7 cellular contexts compared by ENCODE assay signal in the genomic region with DNA sequence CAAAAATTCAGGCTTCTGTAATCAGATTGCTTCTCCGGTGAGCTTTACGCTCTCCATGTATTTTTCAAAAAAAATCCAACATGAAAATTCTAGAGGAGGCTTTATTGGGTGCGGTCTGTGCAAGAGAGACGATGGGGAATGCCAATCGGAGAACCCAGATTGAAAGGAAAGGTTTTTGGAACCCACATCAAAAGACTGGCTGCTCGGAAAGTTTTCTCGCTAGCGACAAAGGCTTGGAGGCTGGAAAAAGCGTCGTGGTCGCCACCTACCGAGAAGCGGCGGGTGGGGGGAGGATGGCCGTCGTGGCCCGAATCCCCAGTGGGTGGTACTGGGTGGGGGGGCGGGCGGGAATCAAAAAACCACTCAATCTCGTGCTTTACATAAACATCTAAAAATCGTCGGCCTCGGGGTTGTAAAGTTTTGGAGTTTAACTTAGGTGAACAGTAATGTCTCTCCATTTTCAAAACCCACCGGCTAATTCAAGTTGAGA. TPM values are rescaled to one million over a fixed set of nuclear protein-coding genes. Genes with fewer than 3 reads are reported as not detected.
DNase-seq lines count a peak whose midpoint lies in the region; ATAC-seq, FAIRE-seq and TF ChIP-seq lines count a peak whose summit lies in the region.

No MANE protein-coding gene starts in this region.

- no peak for TF ChIP-seq POLR2A in H1 (IDR thresholded peaks at IDR 0.05; ENCODE audit: control extremely low read depth in 1 of 2, low read depth in 2 of 2, low read length in 2 of 2)

- in situ Hi-C loops in GM13977 (cut with MboI; ENCODE audit: low pct_unique_long_range_greater_than_20kb, low sequenced_read_pairs, unreplicated experiment), result no loop called here

- no peak overlapping the region for H2AFZ ChIP-seq in H1 (ENCODE audit: low read length)

- peaks cover 0 to 6% (median 0%) of the 10 kb centered on the region in 4 experiments; a peak in 1 of 8 replicates for H3K36me3 ChIP-seq in H1 (ENCODE audit: control insufficient read depth in 2 of 4, insufficient read depth in 4 of 4, low read length in 3 of 4)

- H4K20me1 ChIP-seq in H1 (replicated peaks in 1 of 2; ENCODE audit: control insufficient read depth in 1 of 2, insufficient read depth in 2 of 2, low read length in 2 of 2), result no peaks in the 10 kb centered on the region

- CTCF ChIA-PET in H1 (lab: Charles Lee; ENCODE audit: partially characterized antibody), result interaction anchor here (0.9 to 1.3 kb wide), 2 partner anchors 68 to 250 kb away, joined by 4 read pairs; no protein-coding TSS in a partner anchor

- H3K18ac ChIP-seq in H1 (ENCODE audit: extremely low read depth, low read length), result peak overlapping the region; percentile 85

- peak in 1 of 2 experiments; percentile 9; a peak in 1 of 4 replicates for TF ChIP-seq RAD21 in H1 (IDR thresholded peaks at IDR 0.05 in 1 of 2, conservative IDR thresholded peaks at IDR 0.05 in 1 of 2; ENCODE audit: low read depth in 2 of 2, low read length in 2 of 2)

- H2AK5ac ChIP-seq in H1 (ENCODE audit: low read depth, low read length), result no peak overlapping the region

- TF ChIP-seq CTCF in GM13977 (IDR thresholded peaks at IDR 0.05; ENCODE audit: extremely low read depth, insufficient read depth, missing control alignments) (peak; percentile 51), H1 (IDR thresholded peaks at IDR 0.05; ENCODE audit: control extremely low read depth in 1 of 3, insufficient read depth in 1 of 3, low read depth in 1 of 3, low read length in 3 of 3) (no peak)

- peak overlapping the region; percentile 99 for H2BK5ac ChIP-seq in H1 (ENCODE audit: low read depth, low read length)

- peak overlapping the region; percentile 75 for H2BK120ac ChIP-seq in H1 (replicated peaks; ENCODE audit: low read depth, low read length)

- no peak overlapping the region for H4K91ac ChIP-seq in H1 (replicated peaks; ENCODE audit: insufficient read length, low read length)

- DNase-seq in GM13977 (ENCODE audit: low spot score) (peak; percentile 36), NCI-H345 treated with DMSO at 0.1 percent for 48 hours (lab: John Stamatoyannopoulos, UW; ENCODE audit: unreplicated experiment) (peak; percentile 55), H1 (ENCODE audit: low read depth in 1 of 2, low spot score in 2 of 2) (no peak), middle frontal gyrus (ENCODE audit: extremely low spot score, low spot score) (peak; percentile 33)
- DNase-seq in activated CD8-positive, alpha-beta memory T cell treated with anti-CD3 and anti-CD28 coated beads for 24 hours, result peak; percentile 82
- DNase-seq in stimulated activated CD8-positive, alpha-beta memory T cell treated with anti-CD3 and anti-CD28 coated beads, Interleukin-4, amount 100 ng/mL, for 24 hours (ENCODE audit: low read depth), result peak; percentile 45

- H3K27me3 ChIP-seq in H1 (replicated peaks in 1 of 4; ENCODE audit: control insufficient read depth in 3 of 4, extremely low read depth in 1 of 4, insufficient read depth in 3 of 4, low read length in 3 of 4), result no peaks in the 10 kb centered on the region

- H3K4me1 ChIP-seq in H1 (replicated peaks in 1 of 4; ENCODE audit: control insufficient read depth in 3 of 4, insufficient read depth in 4 of 4, low read length in 3 of 4), result peaks cover 7 to 21% (median 11%) of the 10 kb centered on the region in 4 experiments

- TF ChIP-seq EP300 in H1 (IDR thresholded peaks at IDR 0.05; ENCODE audit: borderline replicate concordance in 1 of 2, low read depth in 2 of 2, low read length in 2 of 2), result no peak

- peak overlapping the region; percentile 30 to 97 (median 82) for H3K4me3 ChIP-seq in H1 (ENCODE audit: extremely low read depth in 1 of 4, insufficient read depth in 2 of 4, low read depth in 3 of 4, low read length in 4 of 4)

- no peak overlapping the region for H2BK20ac ChIP-seq in H1 (ENCODE audit: low read length)

- POLR2A ChIA-PET in H1 (lab: Charles Lee; ENCODE audit: partially characterized antibody), result interaction anchor here (0.7 to 4.0 kb wide), 19 partner anchors 9 to 449 kb away, joined by 3 to 25 read pairs (median 5); no protein-coding TSS in a partner anchor

- peak overlapping the region; percentile 98 for H3K27ac ChIP-seq in H1 (ENCODE audit: low read depth, low read length)

- no peak overlapping the region for H3K23ac ChIP-seq in H1 (ENCODE audit: insufficient read length)

- no peak for FAIRE-seq in H1 (lab: Jason Lieb, UNC)

- no peak overlapping the region for H4K8ac ChIP-seq in H1 (ENCODE audit: extremely low read depth, insufficient read depth, low read length)

- H3K79me1 ChIP-seq in H1 (ENCODE audit: low read depth, low read length), result no peaks in the 10 kb centered on the region

- H3K79me2 ChIP-seq in H1 (ENCODE audit: control insufficient read depth in 1 of 2, insufficient read depth in 2 of 2, low read length in 2 of 2), result peaks cover 0 to 21% of the 10 kb centered on the region in 2 experiments; a peak in 2 of 4 replicates

- H3K56ac ChIP-seq in H1 (replicated peaks; ENCODE audit: insufficient read length, low read depth, low read length), result peak overlapping the region; percentile 97

- H2BK15ac ChIP-seq in H1 (ENCODE audit: low read length), result no peak overlapping the region

- peak overlapping the region; percentile 65 to 96 for H3K4me2 ChIP-seq in H1 (ENCODE audit: insufficient read depth in 1 of 2, low read depth in 2 of 2, low read length in 2 of 2)

- H2BK12ac ChIP-seq in H1 (ENCODE audit: low read depth, low read length), result peak overlapping the region; percentile 85; the same call in 1 of the 2 replicates

- H3K23me2 ChIP-seq in H1 (ENCODE audit: low read depth, low read length), result peaks cover 19% of the 10 kb centered on the region; the same call in 1 of the 2 replicates

- WGBS in H1 (ENCODE audit: extremely low coverage in 1 of 2, insufficient coverage in 1 of 2, insufficient read length in 1 of 2, insufficient replicate concordance in 2 of 2, low coverage in 1 of 2, low lambda C conversion rate in 2 of 2, missing lambda C conversion rate in 1 of 2), 2 experiments, result 3% methylated on average over 24 of the region's 24 CpGs; no CpG with 5 or more reads in 1 of the 2 experiments

- no peaks in the 10 kb centered on the region for H3K9me3 ChIP-seq in H1 (ENCODE audit: insufficient read depth in 2 of 2, low read depth in 1 of 2, low read length in 1 of 2)

- no peak overlapping the region for H3K14ac ChIP-seq in H1 (ENCODE audit: insufficient read length)

- H3K4ac ChIP-seq in H1 (replicated peaks; ENCODE audit: insufficient read length, low read depth, low read length), result no peak overlapping the region

- no peak for ATAC-seq in HG03175 (IDR thresholded peaks at IDR 0.05; ENCODE audit: unreplicated experiment)

- peak overlapping the region; percentile 81 to 95 (median 86) for H3K9ac ChIP-seq in H1 (replicated peaks in 1 of 4; ENCODE audit: extremely low read depth in 1 of 4, low read depth in 3 of 4, low read length in 3 of 4)

- H4K5ac ChIP-seq in H1 (ENCODE audit: insufficient read length, low read depth, low read length), result peak overlapping the region; percentile 95

TF ChIP-seq in H1, 55 proteins besides CTCF, POLR2A, EP300 and RAD21:
- TF ChIP-seq PHF8 (conservative IDR thresholded peaks at IDR 0.05; ENCODE audit: low read depth, low read length), result 0 out of 2 replicates have a peak, but pooled peaks have one; percentile 0
- TF ChIP-seq SIN3A (conservative IDR thresholded peaks at IDR 0.05 in 1 of 2, IDR thresholded peaks at IDR 0.05 in 1 of 2; ENCODE audit: low read depth in 1 of 2, low read length in 2 of 2), result no peak

RNA-seq across cellular contexts. Expression of gene GTF2I, which starts 1.1 kb away (rescaled TPM):
- 311 and 316 TPM in 2 replicates for total RNA-seq in H1 (2021; fragmentation: NEBNext Ultra II Directional; extraction: Animal tissue kit (Norgen Biotek cat#: 25700))
- polyA plus RNA-seq in H1 (2011; rRNA removed), result 46.7 and 100 TPM in 2 replicates
- 97.4 TPM for polyA plus RNA-seq in H1 (2011; cell fraction: cytosol; rRNA removed)
- 157 TPM for polyA plus RNA-seq in H1 (2011; cell fraction: nucleus; rRNA removed)
- polyA plus RNA-seq in H1 (2012, experiment 1 of 2), result 115 to 199 TPM (median 139 TPM) in 4 replicates
- 16.4 TPM for polyA plus RNA-seq in H1 (2012, experiment 2 of 2)
- 244 TPM for polyA plus RNA-seq in H1 (2013, experiment 1 of 2)
- 229 TPM for polyA plus RNA-seq in H1 (2013, experiment 2 of 2)
- 77.3 and 91.8 TPM in 2 replicates for polyA minus RNA-seq in H1 (2011; rRNA and poly(A)+ RNA removed)
- polyA minus RNA-seq in H1 (2011; cell fraction: cytosol; rRNA and poly(A)+ RNA removed), result 88.3 TPM
- polyA minus RNA-seq in H1 (2011; cell fraction: nucleus; rRNA and poly(A)+ RNA removed), result 212 TPM

Comparison
In these comparisons a context has a peak if more than half of its experiments do, and no peak if none do; other contexts are left out.
1. DNase-seq: peak in GM13977 (single experiment), NCI-H345 treated with DMSO at 0.1 percent for 48 hours (single experiment), activated CD8-positive, alpha-beta memory T cell treated with anti-CD3 and anti-CD28 coated beads for 24 hours (single experiment), middle frontal gyrus (single experiment) and stimulated activated CD8-positive, alpha-beta memory T cell treated with anti-CD3 and anti-CD28 coated beads, Interleukin-4, amount 100 ng/mL, for 24 hours (single experiment); none in H1 (0 of 2).